Comparison of ENCODE assay signal across 25 cellular contexts in the genomic region with DNA sequence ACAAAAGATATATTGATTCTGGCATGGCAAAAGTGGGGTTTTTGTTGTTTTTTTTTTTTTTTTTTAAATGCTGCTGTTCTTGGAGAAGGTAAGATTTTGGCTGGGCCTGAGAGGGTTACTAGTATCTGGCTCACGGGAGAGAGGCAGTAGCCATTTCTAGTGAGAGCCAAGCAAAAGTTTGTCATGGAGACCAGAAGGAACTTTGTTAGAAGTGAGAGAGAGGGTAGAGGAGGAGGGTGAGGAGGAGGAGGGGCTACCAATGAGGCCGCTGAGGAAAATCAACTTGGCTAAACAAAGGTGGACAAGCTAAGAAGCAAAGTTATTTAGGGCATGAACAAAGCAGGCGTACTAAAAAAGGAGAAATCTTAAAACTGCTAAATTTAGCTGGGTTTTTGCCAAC. TPM values are rescaled to one million over a fixed set of nuclear protein-coding genes. Genes with fewer than 3 reads are reported as not detected.
"Had no signal": no experiment of that assay in that cellular context is flagged by ENCODE, and none has a peak within 500 bp of the region (broad histone marks: within the 10 kb centered on the region; RNA-seq: fewer than 3 reads in every experiment).

No MANE protein-coding gene starts in this region.

- H3K9me3 Mint-ChIP-seq: activated CD4-positive, alpha-beta memory T cell treated with anti-CD3 and anti-CD28 coated beads, Interleukin-2, amount 10 ng/mL, durations not matched to agents 7 days and 5 days; activated naive CD8-positive, alpha-beta T cell treated with anti-CD3 and anti-CD28 coated beads for 36 hours; activated T-helper 17 cell treated with anti-CD3 and anti-CD28 coated beads, Interleukin-2, amount 50 U/mL, for 72 hours; dendritic cell treated with granulocyte-macrophage colony-stimulating factor and Interleukin-4, amounts not matched to agents 40 ng/mL and 50 ng/mL, for 4 days had no signal

- H3K9me3 ChIP-seq: esophagus squamous epithelium, mucosa of descending colon, tibial artery had no signal

- H3K36me3 Mint-ChIP-seq: activated CD8-positive, alpha-beta memory T cell treated with anti-CD3 and anti-CD28 coated beads, Interleukin-2, amount 10 ng/mL, durations not matched to agents 7 days and 5 days; activated naive CD8-positive, alpha-beta T cell treated with anti-CD3 and anti-CD28 coated beads for 36 hours; naive B cell had no signal

- H3K4me3 ChIP-seq: cardiac muscle cell, esophagus squamous epithelium, mucosa of descending colon, tibial artery had no signal

- H3K27ac Mint-ChIP-seq: activated CD4-positive, alpha-beta memory T cell treated with anti-CD3 and anti-CD28 coated beads, Interleukin-2, amount 10 ng/mL, durations not matched to agents 7 days and 5 days; activated CD8-positive, alpha-beta memory T cell treated with anti-CD3 and anti-CD28 coated beads, Interleukin-2, amount 10 ng/mL, durations not matched to agents 7 days and 5 days; activated naive CD8-positive, alpha-beta T cell treated with anti-CD3 and anti-CD28 coated beads for 36 hours; activated T-helper 17 cell treated with anti-CD3 and anti-CD28 coated beads, Interleukin-2, amount 50 U/mL, for 72 hours; dendritic cell treated with granulocyte-macrophage colony-stimulating factor and Interleukin-4, amounts not matched to agents 40 ng/mL and 50 ng/mL, for 4 days; naive B cell had no signal

- DNase-seq: activated CD4-positive, alpha-beta memory T cell treated with anti-CD3 and anti-CD28 coated beads, Interleukin-2, amount 10 ng/mL, durations not matched to agents 7 days and 5 days; activated CD4-positive, alpha-beta T cell treated with anti-CD3 and anti-CD28 coated beads for 4 hours; activated CD8-positive, alpha-beta memory T cell treated with anti-CD3 and anti-CD28 coated beads, Interleukin-2, amount 10 ng/mL, durations not matched to agents 7 days and 5 days; activated naive CD4-positive, alpha-beta T cell; activated naive CD8-positive, alpha-beta T cell treated with anti-CD3 and anti-CD28 coated beads for 36 hours; activated T-cell treated with anti-CD3 and anti-CD28 coated beads, Interleukin-2, amount 50 U/mL, for 1 hour; amniotic stem cell; effector CD8-positive, alpha-beta T cell; esophagus squamous epithelium; mucosa of descending colon; naive B cell; stimulated activated naive CD8-positive, alpha-beta T cell treated with anti-CD3 and anti-CD28 coated beads, Interleukin-15, Interleukin-2, amounts not matched to agents 100 U/mL and 50 U/mL, for 24 hours; tibial artery had no signal

- H3K27me3 ChIP-seq: cardiac muscle cell, esophagus squamous epithelium, tibial artery had no signal

- H3K36me3 ChIP-seq: cardiac muscle cell, esophagus squamous epithelium, tibial artery had no signal

- H3K4me3 Mint-ChIP-seq: activated CD4-positive, alpha-beta memory T cell treated with anti-CD3 and anti-CD28 coated beads, Interleukin-2, amount 10 ng/mL, durations not matched to agents 7 days and 5 days; activated CD8-positive, alpha-beta memory T cell treated with anti-CD3 and anti-CD28 coated beads, Interleukin-2, amount 10 ng/mL, durations not matched to agents 7 days and 5 days; activated naive CD8-positive, alpha-beta T cell treated with anti-CD3 and anti-CD28 coated beads for 36 hours; activated T-helper 17 cell treated with anti-CD3 and anti-CD28 coated beads, Interleukin-2, amount 50 U/mL, for 72 hours; dendritic cell treated with granulocyte-macrophage colony-stimulating factor and Interleukin-4, amounts not matched to agents 40 ng/mL and 50 ng/mL, for 4 days; naive B cell had no signal

- H3K4me1 Mint-ChIP-seq: activated CD4-positive, alpha-beta memory T cell treated with anti-CD3 and anti-CD28 coated beads, Interleukin-2, amount 10 ng/mL, durations not matched to agents 7 days and 5 days; activated CD8-positive, alpha-beta memory T cell treated with anti-CD3 and anti-CD28 coated beads, Interleukin-2, amount 10 ng/mL, durations not matched to agents 7 days and 5 days; activated naive CD8-positive, alpha-beta T cell treated with anti-CD3 and anti-CD28 coated beads for 36 hours; activated T-helper 17 cell treated with anti-CD3 and anti-CD28 coated beads, Interleukin-2, amount 50 U/mL, for 72 hours; naive B cell had no signal

- ATAC-seq: activated CD8-positive, alpha-beta memory T cell treated with anti-CD3 and anti-CD28 coated beads, Interleukin-2, amount 10 ng/mL, durations not matched to agents 7 days and 5 days; activated T-helper 17 cell treated with anti-CD3 and anti-CD28 coated beads, Interleukin-2, amount 50 U/mL, for 72 hours; left lobe of liver; mucosa of descending colon; stimulated activated naive CD8-positive, alpha-beta T cell treated with anti-CD3 and anti-CD28 coated beads, Interleukin-15, Interleukin-2, amounts not matched to agents 100 U/mL and 50 U/mL, for 24 hours had no signal

- H3K4me1 ChIP-seq: esophagus squamous epithelium, tibial artery had no signal

- H3K27ac ChIP-seq: cardiac muscle cell, esophagus squamous epithelium, tibial artery had no signal

- H3K27me3 Mint-ChIP-seq: activated naive CD8-positive, alpha-beta T cell treated with anti-CD3 and anti-CD28 coated beads for 36 hours; dendritic cell treated with granulocyte-macrophage colony-stimulating factor and Interleukin-4, amounts not matched to agents 40 ng/mL and 50 ng/mL, for 4 days; naive B cell had no signal

RNA-seq across cellular contexts. Expression of a gene that starts 48.9 kb away (rescaled TPM):
- total RNA-seq: activated CD4-positive, alpha-beta memory T cell treated with anti-CD3 and anti-CD28 coated beads, Interleukin-2, amount 10 ng/mL, durations not matched to agents 7 days and 5 days; activated CD8-positive, alpha-beta memory T cell treated with anti-CD3 and anti-CD28 coated beads, Interleukin-2, amount 10 ng/mL, durations not matched to agents 7 days and 5 days; activated naive CD8-positive, alpha-beta T cell treated with anti-CD3 and anti-CD28 coated beads for 36 hours; activated T-helper 17 cell treated with anti-CD3 and anti-CD28 coated beads, Interleukin-2, amount 50 U/mL, for 72 hours; cardiac muscle cell; chondrocyte; endothelial cell of umbilical vein; esophagus squamous epithelium; glomerular endothelial cell; left lobe of liver; lung microvascular endothelial cell; mucosa of descending colon; posterior vena cava; T-helper 2 cell treated with Interferon-gamma antibody and Interleukin-4, amounts not matched to agents 100 ng/mL and 5 ng/mL, for 36 hours had no signal
- polyA plus RNA-seq: cardiac muscle cell, endothelial cell of umbilical vein, keratinocyte, urinary bladder had no signal
